Comparison of ENCODE assay signal across 18 cellular contexts in genomic region chr6:170455335-170455979, GRCh38.
"Had no signal": no experiment of that assay in that cellular context is flagged by ENCODE, and none has a peak within 500 bp of the region (broad histone marks: within the 10 kb centered on the region; RNA-seq: fewer than 3 reads in every experiment).

No MANE protein-coding gene starts in this region.

- DNase-seq: activated CD4-positive, alpha-beta T cell treated with anti-CD3 and anti-CD28 coated beads for 4 hours; activated CD8-positive, alpha-beta memory T cell treated with anti-CD3 and anti-CD28 coated beads, Interleukin-2, amount 50 U/mL, for 4 hours; activated CD8-positive, alpha-beta T cell treated with anti-CD3 and anti-CD28 coated beads for 36 hours; activated naive CD4-positive, alpha-beta T cell; activated T-cell treated with anti-CD3 and anti-CD28 coated beads, Interleukin-2, amount 50 U/mL, for 72 hours; body of pancreas; Karpas-422; NCI-H1092; NCI-H1417 treated with DMSO at 0.1 percent for 48 hours; NCI-H1694; NCI-H2029; NCI-H69; PC-3; SHP77; SW 1271 had no signal

- H3K36me3 ChIP-seq: ascending aorta, SJSA1 had no signal

- H3K27me3 ChIP-seq: ascending aorta, body of pancreas, SJSA1 had no signal

- H3K4me1 ChIP-seq: ascending aorta, body of pancreas had no signal

- H3K27ac ChIP-seq: ascending aorta, body of pancreas, SJSA1 had no signal

- H3K4me3 ChIP-seq: ascending aorta, body of pancreas, K562, SJSA1 had no signal

- H3K9me3 ChIP-seq: ascending aorta, body of pancreas, SJSA1 had no signal
